23 cellular contexts compared by ENCODE assay signal in genomic region chr3:129347446-129347845, GRCh38.
"Had no signal": no experiment of that assay in that cellular context is flagged by ENCODE, and none has a peak within 500 bp of the region (broad histone marks: within the 10 kb centered on the region; RNA-seq: fewer than 3 reads in every experiment).

No MANE protein-coding gene starts in this region.

- H3K36me3 Mint-ChIP-seq: activated CD8-positive, alpha-beta memory T cell treated with anti-CD3 and anti-CD28 coated beads, Interleukin-2, amount 10 ng/mL, durations not matched to agents 7 days and 5 days; activated naive CD4-positive, alpha-beta T cell treated with anti-CD3 and anti-CD28 coated beads, Interleukin-2, amount 50 U/mL, for 72 hours; WTC11 had no signal

- H3K9me3 ChIP-seq: ascending aorta, body of pancreas, SJCRH30 had no signal

- ATAC-seq: activated CD8-positive, alpha-beta memory T cell treated with anti-CD3 and anti-CD28 coated beads, Interleukin-2, amount 10 ng/mL, durations not matched to agents 7 days and 5 days; activated naive CD4-positive, alpha-beta T cell treated with anti-CD3 and anti-CD28 coated beads, Interleukin-2, amount 50 U/mL, for 72 hours; activated naive CD8-positive, alpha-beta T cell treated with anti-CD3 and anti-CD28 coated beads, Interleukin-2, amount 50 U/mL, for 24 hours; body of pancreas; WTC11 had no signal

- H3K9me3 Mint-ChIP-seq: activated naive CD4-positive, alpha-beta T cell treated with anti-CD3 and anti-CD28 coated beads, Interleukin-2, amount 50 U/mL, for 72 hours; activated naive CD8-positive, alpha-beta T cell treated with anti-CD3 and anti-CD28 coated beads, Interleukin-2, amount 50 U/mL, for 24 hours; activated T-cell treated with anti-CD3 and anti-CD28 coated beads, Interleukin-2, amount 50 U/mL, for 24 hours; activated T-helper 1 cell treated with anti-CD3 and anti-CD28 coated beads, Interleukin-12 subunit alpha, Interleukin-12 subunit beta, Interleukin-2, Interleukin-4 antibody, amounts not matched to agents 30 ng/mL and 10 ng/mL and 1 ng/mL, durations not matched to agents 14 hours and 24 hours and 36 hours; T-helper 1 cell treated with Interleukin-12 subunit alpha and Interleukin-12 subunit beta and Interleukin-4 antibody, amounts not matched to agents 30 μg/mL and 1 μg/mL, for 36 hours; WTC11 had no signal

- DNase-seq: activated CD4-positive, alpha-beta T cell treated with anti-CD3 and anti-CD28 coated beads for 48 hours; activated CD4-positive, alpha-beta T cell treated with anti-CD3 and anti-CD28 coated beads, Interleukin-2, amount 50 U/mL, for 48 hours; activated CD4-positive, CD25-positive, alpha-beta regulatory T cell treated with anti-CD3 and anti-CD28 coated beads, Interleukin-2, amount 50 U/mL, for 72 hours; activated CD8-positive, alpha-beta memory T cell treated with anti-CD3 and anti-CD28 coated beads, Interleukin-2, amount 10 ng/mL, durations not matched to agents 7 days and 5 days; activated effector memory CD4-positive, alpha-beta T cell treated with Interleukin-2 at 50 U/mL for 16 hours; activated naive CD4-positive, alpha-beta T cell treated with Interleukin-2 at 50 U/mL for 16 hours; activated naive CD8-positive, alpha-beta T cell treated with anti-CD3 and anti-CD28 coated beads, Interleukin-2, amount 50 U/mL, for 24 hours; activated T-cell treated with anti-CD3 and anti-CD28 coated beads, Interleukin-2, amount 50 U/mL, for 24 hours; amniotic stem cell; body of pancreas; KG1; NCI-H1105; NCI-H1436; NCI-H2029 treated with DMSO at 0.1 percent for 48 hours; NCI-H345; NCI-H510A; NCI-H526 treated with DMSO at 0.1 percent for 48 hours; SJCRH30 had no signal

- H3K36me3 ChIP-seq: ascending aorta, SJCRH30 had no signal

- H3K4me3 Mint-ChIP-seq: activated CD8-positive, alpha-beta memory T cell treated with anti-CD3 and anti-CD28 coated beads, Interleukin-2, amount 10 ng/mL, durations not matched to agents 7 days and 5 days; activated naive CD8-positive, alpha-beta T cell treated with anti-CD3 and anti-CD28 coated beads, Interleukin-2, amount 50 U/mL, for 24 hours; activated T-cell treated with anti-CD3 and anti-CD28 coated beads, Interleukin-2, amount 50 U/mL, for 24 hours; activated T-helper 1 cell treated with anti-CD3 and anti-CD28 coated beads, Interleukin-12 subunit alpha, Interleukin-12 subunit beta, Interleukin-2, Interleukin-4 antibody, amounts not matched to agents 30 ng/mL and 10 ng/mL and 1 ng/mL, durations not matched to agents 14 hours and 24 hours and 36 hours; T-helper 1 cell treated with Interleukin-12 subunit alpha and Interleukin-12 subunit beta and Interleukin-4 antibody, amounts not matched to agents 30 μg/mL and 1 μg/mL, for 36 hours; WTC11 had no signal

- H3K27ac ChIP-seq: ascending aorta, body of pancreas, SJCRH30 had no signal

- H3K4me1 ChIP-seq: SJCRH30 had no signal

- H3K27ac Mint-ChIP-seq: activated CD8-positive, alpha-beta memory T cell treated with anti-CD3 and anti-CD28 coated beads, Interleukin-2, amount 10 ng/mL, durations not matched to agents 7 days and 5 days; activated naive CD4-positive, alpha-beta T cell treated with anti-CD3 and anti-CD28 coated beads, Interleukin-2, amount 50 U/mL, for 72 hours; activated naive CD8-positive, alpha-beta T cell treated with anti-CD3 and anti-CD28 coated beads, Interleukin-2, amount 50 U/mL, for 24 hours; activated T-cell treated with anti-CD3 and anti-CD28 coated beads, Interleukin-2, amount 50 U/mL, for 24 hours; activated T-helper 1 cell treated with anti-CD3 and anti-CD28 coated beads, Interleukin-12 subunit alpha, Interleukin-12 subunit beta, Interleukin-2, Interleukin-4 antibody, amounts not matched to agents 30 ng/mL and 10 ng/mL and 1 ng/mL, durations not matched to agents 14 hours and 24 hours and 36 hours; T-helper 1 cell treated with Interleukin-12 subunit alpha and Interleukin-12 subunit beta and Interleukin-4 antibody, amounts not matched to agents 30 μg/mL and 1 μg/mL, for 36 hours; WTC11 had no signal

- H3K4me3 ChIP-seq: ascending aorta, body of pancreas, SJCRH30 had no signal

- H3K27me3 ChIP-seq: ascending aorta, body of pancreas had no signal
